Comparison of ENCODE assay signal across 2 cellular contexts in the genomic region with DNA sequence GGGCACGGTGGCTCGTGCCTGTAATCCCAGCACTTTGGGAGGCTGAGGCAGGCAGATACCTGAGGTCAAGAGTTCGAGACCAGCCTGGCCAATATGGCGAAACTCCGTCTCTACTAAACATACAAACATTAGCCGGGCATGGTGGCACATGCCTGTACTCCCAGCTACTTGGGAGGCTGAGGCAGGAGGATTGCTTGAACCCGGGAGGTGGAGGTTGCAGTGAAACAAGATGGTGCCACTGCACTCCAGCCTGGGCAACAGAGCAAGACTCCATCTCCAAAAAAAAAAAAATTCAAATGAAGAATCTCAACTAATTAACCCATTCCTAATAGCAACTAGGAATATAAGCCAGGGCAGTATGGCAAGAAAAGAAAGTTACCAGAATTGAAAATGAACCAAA.
TF ChIP-seq lines count a peak whose summit lies in the region.

No MANE protein-coding gene starts in this region.

TF ChIP-seq in HEK293, 187 proteins besides CTCF, POLR2A, EP300 and RAD21:
- TF ChIP-seq ZNF121 (tag by site-specific recombination; IDR thresholded peaks at IDR 0.05), result peak; percentile 67

TF ChIP-seq in K562, 482 proteins besides CTCF, POLR2A, EP300 and RAD21:
- TF ChIP-seq BCOR (IDR thresholded peaks at IDR 0.05), result peak; percentile 39; the same call in 1 of the 2 replicates
- TF ChIP-seq ZNF121 (CRISPR knock-in tag; conservative IDR thresholded peaks at IDR 0.05), result peak; percentile 49; the same call in 1 of the 2 replicates
